ENCODE assay signal across 10 cellular contexts in genomic region chr1:156083800-156084790, GRCh38. TPM values are rescaled to one million over a fixed set of nuclear protein-coding genes. Genes with fewer than 3 reads are reported as not detected.
DNase-seq lines count a peak whose midpoint lies in the region; ATAC-seq lines count a peak whose summit lies in the region.
"Had no signal": no experiment of that assay in that cellular context is flagged by ENCODE, and none has a peak within 500 bp of the region (broad histone marks: within the 10 kb centered on the region; RNA-seq: fewer than 3 reads in every experiment).

No MANE protein-coding gene starts in this region.

- H3K27ac Mint-ChIP-seq in stimulated activated naive CD8-positive, alpha-beta T cell treated with anti-CD3 and anti-CD28 coated beads, Interleukin-15, Interleukin-2, amounts not matched to agents 100 ng/mL and 50 ng/mL, for 24 hours, result no peak overlapping the region
- H3K27ac Mint-ChIP-seq in stimulated activated naive CD8-positive, alpha-beta T cell treated with anti-CD3 and anti-CD28 coated beads, Interleukin-15, amount 100 ng/mL, for 72 hours, result no peak overlapping the region
- peak overlapping the region; percentile 19 for H3K27ac Mint-ChIP-seq in T-helper 17 cell

- H3K4me3 Mint-ChIP-seq in stimulated activated naive CD8-positive, alpha-beta T cell treated with anti-CD3 and anti-CD28 coated beads, Interleukin-15, Interleukin-2, amounts not matched to agents 100 ng/mL and 50 ng/mL, for 24 hours, result peak overlapping the region; percentile 77
- no peak overlapping the region for H3K4me3 Mint-ChIP-seq in stimulated activated naive CD8-positive, alpha-beta T cell treated with anti-CD3 and anti-CD28 coated beads, Interleukin-15, amount 100 ng/mL, for 72 hours
- peak overlapping the region; percentile 88 for H3K4me3 Mint-ChIP-seq in T-helper 17 cell

- peak overlapping the region; percentile 89 for H3K4me3 ChIP-seq in iPS-18c (ENCODE audit: insufficient read depth, low read depth, low read length)

- no peak for ATAC-seq in stimulated activated naive CD8-positive, alpha-beta T cell treated with anti-CD3 and anti-CD28 coated beads, Interleukin-15, amount 100 ng/mL, for 72 hours
- ATAC-seq in T-helper 17 cell, result no peak
- ATAC-seq in HG02763 (IDR thresholded peaks at IDR 0.05; ENCODE audit: unreplicated experiment), result no peak
- ATAC-seq in HG03469 (IDR thresholded peaks at IDR 0.05; ENCODE audit: unreplicated experiment), result no peak

- H3K9me3 ChIP-seq in T-helper 17 cell (ENCODE audit: control insufficient read depth, low read length, poor library complexity, severe bottlenecking), result no peaks in the 10 kb centered on the region
- peaks cover 4% of the 10 kb centered on the region for H3K9me3 ChIP-seq in iPS-18c (ENCODE audit: control insufficient read depth, insufficient read depth, low read length)

- H3K9me3 Mint-ChIP-seq in stimulated activated naive CD8-positive, alpha-beta T cell treated with anti-CD3 and anti-CD28 coated beads, Interleukin-15, Interleukin-2, amounts not matched to agents 100 ng/mL and 50 ng/mL, for 24 hours, result no peaks in the 10 kb centered on the region
- no peaks in the 10 kb centered on the region for H3K9me3 Mint-ChIP-seq in stimulated activated naive CD8-positive, alpha-beta T cell treated with anti-CD3 and anti-CD28 coated beads, Interleukin-15, amount 100 ng/mL, for 72 hours

- H3K4me1 Mint-ChIP-seq in stimulated activated naive CD8-positive, alpha-beta T cell treated with anti-CD3 and anti-CD28 coated beads, Interleukin-15, Interleukin-2, amounts not matched to agents 100 ng/mL and 50 ng/mL, for 24 hours (ENCODE audit: low read depth), result peaks cover 9% of the 10 kb centered on the region
- peaks cover 8% of the 10 kb centered on the region for H3K4me1 Mint-ChIP-seq in stimulated activated naive CD8-positive, alpha-beta T cell treated with anti-CD3 and anti-CD28 coated beads, Interleukin-15, amount 100 ng/mL, for 72 hours
- H3K4me1 Mint-ChIP-seq in T-helper 17 cell, result peaks cover 6% of the 10 kb centered on the region

- no peaks in the 10 kb centered on the region for H3K36me3 Mint-ChIP-seq in stimulated activated naive CD8-positive, alpha-beta T cell treated with anti-CD3 and anti-CD28 coated beads, Interleukin-15, Interleukin-2, amounts not matched to agents 100 ng/mL and 50 ng/mL, for 24 hours (ENCODE audit: low read depth)
- H3K36me3 Mint-ChIP-seq in T-helper 17 cell (ENCODE audit: low read depth), result no peaks in the 10 kb centered on the region

- H3K27me3 Mint-ChIP-seq in stimulated activated naive CD8-positive, alpha-beta T cell treated with anti-CD3 and anti-CD28 coated beads, Interleukin-15, Interleukin-2, amounts not matched to agents 100 ng/mL and 50 ng/mL, for 24 hours, result peaks cover 45% of the 10 kb centered on the region
- peaks cover 68% of the 10 kb centered on the region for H3K27me3 Mint-ChIP-seq in stimulated activated naive CD8-positive, alpha-beta T cell treated with anti-CD3 and anti-CD28 coated beads, Interleukin-15, amount 100 ng/mL, for 72 hours
- peaks cover 45% of the 10 kb centered on the region for H3K27me3 Mint-ChIP-seq in T-helper 17 cell

- no peak for DNase-seq in stimulated activated naive CD8-positive, alpha-beta T cell treated with anti-CD3 and anti-CD28 coated beads, Interleukin-15, amount 100 ng/mL, for 72 hours
- DNase-seq in T-helper 17 cell (no peak), NAMALWA (ENCODE audit: low spot score) (no peak)
- no peak for DNase-seq in activated effector memory CD4-positive, alpha-beta T cell treated with Interleukin-2 at 50 U/mL for 16 hours
- DNase-seq: kidney glomerular epithelial cell had no signal

RNA-seq across cellular contexts. Expression of gene MEX3A, which starts 1.8 kb away (rescaled TPM):
- total RNA-seq in T-helper 17 cell, result not detected

RNA-seq across cellular contexts. Expression of gene RAB25, which starts 23.1 kb away (rescaled TPM):
- 1 to 10 TPM; 1.4 to 1.8 TPM for total RNA-seq in T-helper 17 cell
- total RNA-seq: dermis microvascular lymphatic vessel endothelial cell had no signal

RNA-seq across cellular contexts. Expression of gene LAMTOR2, which starts 29.5 kb away (rescaled TPM):
- 10 to 100 TPM; 19.4 to 21.4 TPM for total RNA-seq in T-helper 17 cell

RNA-seq across cellular contexts. Expression of gene LMNA, which starts 30.4 kb away (rescaled TPM):
- 1,000 to 10,000 TPM in 1 of 2 donors, 100 to 1,000 TPM in 1; 919 to 1,908 TPM for total RNA-seq in T-helper 17 cell

RNA-seq across cellular contexts. Expression of gene UBQLN4, which starts 30.5 kb away (rescaled TPM):
- 10 to 100 TPM; 21.9 to 22.7 TPM for total RNA-seq in T-helper 17 cell

Comparison
In these comparisons a context has a peak if more than half of its experiments do, and no peak if none do; other contexts are left out.
1. H3K4me3 Mint-ChIP-seq: peak in stimulated activated naive CD8-positive, alpha-beta T cell treated with anti-CD3 and anti-CD28 coated beads, Interleukin-15, Interleukin-2, amounts not matched to agents 100 ng/mL and 50 ng/mL, for 24 hours (single experiment) and T-helper 17 cell (single experiment); none in stimulated activated naive CD8-positive, alpha-beta T cell treated with anti-CD3 and anti-CD28 coated beads, Interleukin-15, amount 100 ng/mL, for 72 hours (0 of 2).